ENCODE assay signal across 1 cellular context in genomic region chr10:58952162-58952561, GRCh38.
TF ChIP-seq lines count a peak whose summit lies in the region.

No MANE protein-coding gene starts in this region.

TF ChIP-seq in SK-N-SH treated with all-trans-retinoic acid at 6 μM for 48 hours, 23 proteins besides CTCF, POLR2A, EP300 and RAD21 (continued from another document):
- TF ChIP-seq POU6F1 (CRISPR knock-in tag; IDR thresholded peaks at IDR 0.05; ENCODE audit: borderline replicate concordance, low read depth) (no peak), GLIS3 (CRISPR knock-in tag; IDR thresholded peaks at IDR 0.05) (no peak), RARB (CRISPR knock-in tag; IDR thresholded peaks at IDR 0.05) (no peak), ARNTL (CRISPR knock-in tag; IDR thresholded peaks at IDR 0.05; ENCODE audit: borderline replicate concordance, low read depth) (no peak), ZFP3 (CRISPR knock-in tag; IDR thresholded peaks at IDR 0.05) (no peak), TCF4 (CRISPR knock-in tag; IDR thresholded peaks at IDR 0.05; ENCODE audit: borderline replicate concordance) (no peak), ZNF565 (CRISPR knock-in tag; conservative IDR thresholded peaks at IDR 0.05; ENCODE audit: low read depth) (no peak), CSRNP3 (CRISPR knock-in tag; IDR thresholded peaks at IDR 0.05) (no peak), ZNF70 (CRISPR knock-in tag; IDR thresholded peaks at IDR 0.05) (no peak), TOX (CRISPR knock-in tag; IDR thresholded peaks at IDR 0.05; ENCODE audit: borderline replicate concordance) (no peak), ISL1 (CRISPR knock-in tag; IDR thresholded peaks at IDR 0.05) (no peak), ESRRG (CRISPR knock-in tag; IDR thresholded peaks at IDR 0.05) (no peak)
TF ChIP-seq in SK-N-SH treated with all-trans-retinoic acid at 6 μM for 48 hours: peak in this region for 0.
